10 cellular contexts compared by ENCODE assay signal in the genomic region with DNA sequence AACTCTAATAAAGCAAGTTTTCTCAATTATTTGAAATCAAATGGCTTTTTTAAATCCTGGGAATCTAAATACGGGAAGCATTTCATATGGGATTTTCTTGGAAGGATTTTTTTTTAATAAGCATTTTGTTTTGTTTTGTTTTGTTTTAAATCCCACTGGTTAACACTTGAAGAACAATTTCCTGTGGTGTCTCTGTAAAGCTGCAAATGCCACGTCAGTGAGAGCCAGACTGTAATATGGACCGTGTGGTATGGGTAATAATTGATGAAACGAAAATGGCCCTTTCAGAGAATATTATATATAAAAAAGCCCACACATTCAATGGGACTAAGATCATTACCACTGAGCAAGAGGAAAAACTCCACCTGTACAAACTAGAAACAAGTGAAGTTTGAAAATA. TPM values are rescaled to one million over a fixed set of nuclear protein-coding genes. Genes with fewer than 3 reads are reported as not detected.
DNase-seq lines count a peak whose midpoint lies in the region; ATAC-seq and TF ChIP-seq lines count a peak whose summit lies in the region.
"Had no signal": no experiment of that assay in that cellular context is flagged by ENCODE, and none has a peak within 500 bp of the region (broad histone marks: within the 10 kb centered on the region; RNA-seq: fewer than 3 reads in every experiment).

No MANE protein-coding gene starts in this region.

- H4K20me1 ChIP-seq in OCI-LY7 (ENCODE audit: insufficient read depth, low read length), result no peaks in the 10 kb centered on the region

- ATAC-seq in GM19395 (IDR thresholded peaks at IDR 0.05; ENCODE audit: unreplicated experiment) (peak; percentile 77), HG02970 (IDR thresholded peaks at IDR 0.05; ENCODE audit: low FRiP score, unreplicated experiment) (peak; percentile 69)

- DNase-seq in GM12864 (ENCODE audit: low read depth) (no peak), OCI-LY7 (ENCODE audit: low spot score) (no peak), GM20000 (ENCODE audit: low spot score) (no peak), NCI-H82 (lab: John Stamatoyannopoulos, UW) (no peak), NCI-H774 (lab: John Stamatoyannopoulos, UW) (no peak), D341Med (ENCODE audit: low spot score) (no peak)
- DNase-seq: foreskin melanocyte, NCI-H1436 had no signal

- peak overlapping the region; percentile 0; the same call in 1 of the 2 replicates for H3K4me2 ChIP-seq in OCI-LY7 (ENCODE audit: low read length)

- H3K4me3 ChIP-seq in GM12864 (ENCODE audit: low read depth, low read length) (peak overlapping the region; percentile 40; the same call in 1 of the 2 replicates), OCI-LY7 (ENCODE audit: low read depth, low read length, poor library complexity, severe bottlenecking) (no peak overlapping the region)

- TF ChIP-seq CTCF in GM12864 (IDR thresholded peaks at IDR 0.05; ENCODE audit: low read depth, low read length, missing control alignments) (no peak), OCI-LY7 (conservative IDR thresholded peaks at IDR 0.05; ENCODE audit: low read length) (no peak), GM20000 (IDR thresholded peaks at IDR 0.05; ENCODE audit: extremely low read depth, missing control alignments) (no peak)

- no peaks in the 10 kb centered on the region for H3K9me3 ChIP-seq in OCI-LY7 (ENCODE audit: low read length)

- peak overlapping the region; percentile 1; the same call in 1 of the 2 replicates for H2AFZ ChIP-seq in OCI-LY7 (ENCODE audit: low read length)

- POLR2A ChIA-PET in OCI-LY7 (lab: Charles Lee), result interaction anchor here (0.5 to 7.7 kb wide), 25 partner anchors 10 to 407 kb away, joined by 3 to 96 read pairs (median 5); a partner anchor contains a TSS

- no peak overlapping the region for H3K27ac ChIP-seq in OCI-LY7 (ENCODE audit: low read depth, low read length, poor library complexity, severe bottlenecking)

- H3K4me1 ChIP-seq in OCI-LY7 (ENCODE audit: insufficient read depth, low read length, poor library complexity, severe bottlenecking), result peaks cover 5% of the 10 kb centered on the region

- H3K79me2 ChIP-seq in OCI-LY7 (ENCODE audit: insufficient read depth, low read depth, low read length), result no peaks in the 10 kb centered on the region

- intact Hi-C loops in OCI-LY7 (cut with micrococcal nuclease; ENCODE audit: unreplicated experiment), result loop anchor here (2.0 kb wide), 2 partner anchors 33 to 93 kb away; a partner anchor contains a TSS

- CTCF ChIA-PET in OCI-LY7 (lab: Charles Lee; ENCODE audit: unreplicated experiment), result interaction anchor here (1.0 to 1.1 kb wide), 2 partner anchors 59 to 92 kb away, joined by 3 read pairs; no protein-coding TSS in a partner anchor

- peaks cover 5% of the 10 kb centered on the region; the same call in 1 of the 2 replicates for H3K9me2 ChIP-seq in OCI-LY7 (ENCODE audit: insufficient read depth, low read length)

- BruUV-seq in OCI-LY7 (replicated peaks; lab: Mats Ljungman, UMichigan), result no TSS peak

- no peaks in the 10 kb centered on the region for H3K36me3 ChIP-seq in OCI-LY7 (ENCODE audit: insufficient read depth, low read length)

RNA-seq across cellular contexts. Expression of a gene that starts 33.9 kb away (rescaled TPM):
- total RNA-seq in OCI-LY7 (2014; rRNA removed; shearing (Covaris generic)), result 175 and 242 TPM in 2 replicates
- 199 and 229 TPM in 2 replicates for total RNA-seq in OCI-LY7 (2022)
